ENCODE assay signal across 12 cellular contexts in genomic region chr2:102253753-102254150, GRCh38. TPM values are rescaled to one million over a fixed set of nuclear protein-coding genes. Genes with fewer than 3 reads are reported as not detected.
A peak's percentile ranks its signal among the peaks of the same experiment; 100 is the strongest.
DNase-seq lines count a peak whose midpoint lies in the region; ATAC-seq and TF ChIP-seq lines count a peak whose summit lies in the region.
"Had no signal": no experiment of that assay in that cellular context is flagged by ENCODE, and none has a peak within 500 bp of the region (broad histone marks: within the 10 kb centered on the region; RNA-seq: fewer than 3 reads in every experiment).

No MANE protein-coding gene starts in this region.

- H2AK5ac ChIP-seq in IMR-90 (ENCODE audit: low read depth, low read length), result no peak overlapping the region

- in situ Hi-C loops in IMR-90 (cut with MboI; ENCODE audit: low sequenced_read_pairs), result loop anchor here (5.0 kb wide), 1 partner anchor 104 kb away; the partner anchor contains the start of gene IL18R1

- no peak for TF ChIP-seq POLR2A in IMR-90 (IDR thresholded peaks at IDR 0.05; ENCODE audit: low read depth, low read length)

- ATAC-seq in IMR-90 (ENCODE audit: low read depth), result 0 out of 2 replicates have a peak, but pooled peaks have one; percentile 31
- ATAC-seq in HG02678 (IDR thresholded peaks at IDR 0.05; ENCODE audit: unreplicated experiment), result no peak
- no peak for ATAC-seq in GM21786 (IDR thresholded peaks at IDR 0.05; ENCODE audit: unreplicated experiment)

- no peak overlapping the region for H3K4ac ChIP-seq in IMR-90 (ENCODE audit: low read depth, low read length)

- no TSS peak for BruUV-seq in IMR-90 (replicated peaks; lab: Mats Ljungman, UMichigan)

- H3K4me1 ChIP-seq in CD4-positive, alpha-beta memory T cell (ENCODE audit: insufficient read depth, low read length), result peaks cover 36% of the 10 kb centered on the region
- H3K4me1 ChIP-seq in IMR-90 (ENCODE audit: control insufficient read depth, insufficient read depth, low read length), result peaks cover 4% of the 10 kb centered on the region
- H3K4me1 ChIP-seq: prostate gland had no signal

- H3K9me1 ChIP-seq in IMR-90 (ENCODE audit: insufficient read depth, low read length), result peaks cover 9% of the 10 kb centered on the region

- DNase-seq in CD4-positive, alpha-beta memory T cell, result no peak
- peak; percentile 38 for DNase-seq in IMR-90
- DNase-seq in fibroblast of mammary gland (ENCODE audit: low read depth), result no peak
- no peak for DNase-seq in RPMI8226
- DNase-seq: DMS79, NCI-H1092 treated with DMSO at 0.1 percent for 48 hours had no signal

- no peaks in the 10 kb centered on the region for H3K79me1 ChIP-seq in IMR-90 (ENCODE audit: low read depth in 1 of 2, low read length in 2 of 2)

- no peak overlapping the region for H3K4me2 ChIP-seq in IMR-90 (ENCODE audit: low read depth, low read length)

- H3K56ac ChIP-seq in IMR-90 (ENCODE audit: extremely low read depth, insufficient read depth, low read length), result no peak overlapping the region

- dilution Hi-C loops in IMR-90 (cut with HindIII; ENCODE audit: low sequenced_read_pairs, unreplicated experiment), result no loop called here

- no peak overlapping the region for H2BK120ac ChIP-seq in IMR-90 (ENCODE audit: low read depth, low read length)

- no peaks in the 10 kb centered on the region for H3K9me3 ChIP-seq in CD4-positive, alpha-beta memory T cell (ENCODE audit: control insufficient read depth in 1 of 2, low read length in 2 of 2)
- no peaks in the 10 kb centered on the region for H3K9me3 ChIP-seq in IMR-90 (ENCODE audit: control insufficient read depth, insufficient read depth, low read length)
- H3K9me3 ChIP-seq: prostate gland, SJSA1 had no signal

- peak overlapping the region in 5 of 7 donors; percentile 2 to 64 (median 42) for H3K27ac Mint-ChIP-seq in CD4-positive, alpha-beta memory T cell
- H3K27ac Mint-ChIP-seq: mesothelial cell of epicardium had no signal

- no peak overlapping the region for H3K23ac ChIP-seq in IMR-90 (ENCODE audit: low read depth, low read length)

- H4K91ac ChIP-seq in IMR-90 (ENCODE audit: insufficient read depth, low read depth, low read length), result no peak overlapping the region

- no peak overlapping the region for H4K5ac ChIP-seq in IMR-90 (ENCODE audit: low read depth, low read length)

- CTCF ChIA-PET in CD4-positive, alpha-beta memory T cell (lab: Charles Lee; ENCODE audit: partially characterized antibody), result interaction anchor here (0.9 to 6.9 kb wide), 9 partner anchors 9 to 233 kb away, joined by 3 to 100 read pairs (median 5); partner anchors contain the start of gene IL18R1
- CTCF ChIA-PET in IMR-90 (lab: Yijun Ruan, JAX), result interaction anchor here (0.7 to 1.5 kb wide), 5 partner anchors 11 to 182 kb away, joined by 3 to 4 read pairs (median 3); no protein-coding TSS in a partner anchor

- no peak overlapping the region for H2BK20ac ChIP-seq in IMR-90 (ENCODE audit: low read depth, low read length)

- intact Hi-C loops in CD4-positive, alpha-beta memory T cell (cut with micrococcal nuclease), result no loop called here
- intact Hi-C loops in IMR-90 (cut with micrococcal nuclease), result loop anchor here (1.0 kb wide), 2 partner anchors 102 to 190 kb away; partner anchors contain the start of gene IL18R1

- no peak overlapping the region for H3K9ac ChIP-seq in IMR-90 (ENCODE audit: low read depth, low read length)

- POLR2A ChIA-PET in CD4-positive, alpha-beta memory T cell (lab: Charles Lee; ENCODE audit: partially characterized antibody), result no interaction called here
- POLR2A ChIA-PET in IMR-90 (lab: Charles Lee; ENCODE audit: unreplicated experiment), result no interaction called here

- H3K27ac ChIP-seq in CD4-positive, alpha-beta memory T cell (ENCODE audit: low read depth, low read length), result no peak overlapping the region
- H3K27ac ChIP-seq in IMR-90 (ENCODE audit: insufficient read depth, low read length), result no peak overlapping the region
- no peak overlapping the region for H3K27ac ChIP-seq in VCaP
- H3K27ac ChIP-seq: prostate gland, SJSA1 had no signal

- H3K36me3 Mint-ChIP-seq in CD4-positive, alpha-beta memory T cell, result no peaks in the 10 kb centered on the region
- H3K36me3 Mint-ChIP-seq: mesothelial cell of epicardium had no signal

- no peak overlapping the region for H2BK15ac ChIP-seq in IMR-90 (ENCODE audit: low read depth, low read length)

- H3K9me3 Mint-ChIP-seq in CD4-positive, alpha-beta memory T cell, result peaks cover 0 to 2% (median 0%) of the 10 kb centered on the region in 8 donors
- H3K9me3 Mint-ChIP-seq: mesothelial cell of epicardium had no signal

- no peaks in the 10 kb centered on the region for H4K20me1 ChIP-seq in IMR-90 (ENCODE audit: insufficient read depth, low read length)

- H2AFZ ChIP-seq in IMR-90 (replicated peaks; ENCODE audit: low read length, poor library complexity), result no peak overlapping the region

- no peak overlapping the region for H3K14ac ChIP-seq in IMR-90 (replicated peaks; ENCODE audit: low read depth, low read length)

- TF ChIP-seq RAD21 in IMR-90 (IDR thresholded peaks at IDR 0.05; ENCODE audit: low read length), result peak; percentile 54

- H3K18ac ChIP-seq in IMR-90 (ENCODE audit: low read depth, low read length), result no peak overlapping the region

- no peaks in the 10 kb centered on the region for H3K27me3 ChIP-seq in CD4-positive, alpha-beta memory T cell (ENCODE audit: insufficient read depth, low read length)
- peaks cover 2% of the 10 kb centered on the region; the same call in 1 of the 2 replicates for H3K27me3 ChIP-seq in IMR-90 (ENCODE audit: control insufficient read depth, insufficient read depth, low read length)
- H3K27me3 ChIP-seq: SJSA1 had no signal

- H3K36me3 ChIP-seq in CD4-positive, alpha-beta memory T cell (ENCODE audit: insufficient read depth, low read length), result no peaks in the 10 kb centered on the region
- H3K36me3 ChIP-seq in IMR-90 (ENCODE audit: control insufficient read depth, insufficient read depth, low read length), result no peaks in the 10 kb centered on the region
- H3K36me3 ChIP-seq: prostate gland, SJSA1 had no signal

- TF ChIP-seq CTCF in IMR-90 (conservative IDR thresholded peaks at IDR 0.05; ENCODE audit: low read depth, low read length) (peak; percentile 49), VCaP (conservative IDR thresholded peaks at IDR 0.05) (peak; percentile 58), fibroblast of mammary gland (conservative IDR thresholded peaks at IDR 0.05; ENCODE audit: control insufficient read depth, insufficient read depth, low read depth, low read length) (peak; percentile 34)

- no peak overlapping the region for H2AK9ac ChIP-seq in IMR-90 (replicated peaks; ENCODE audit: low read depth, low read length, poor library complexity)

- peaks cover 28 to 62% (median 43%) of the 10 kb centered on the region in 4 donors for H3K4me1 Mint-ChIP-seq in CD4-positive, alpha-beta memory T cell

- H4K8ac ChIP-seq in IMR-90 (ENCODE audit: low read depth in 2 of 2, low read length in 2 of 2), result no peak overlapping the region

- H2BK5ac ChIP-seq in IMR-90 (ENCODE audit: low read depth, low read length, poor library complexity, severe bottlenecking), result no peak overlapping the region

- H3K27me3 Mint-ChIP-seq in CD4-positive, alpha-beta memory T cell, result peaks cover 0 to 2% of the 10 kb centered on the region in 2 donors

- no peak overlapping the region for H3K4me3 ChIP-seq in CD4-positive, alpha-beta memory T cell (ENCODE audit: low read length in 2 of 2)
- no peak overlapping the region for H3K4me3 ChIP-seq in IMR-90 (ENCODE audit: insufficient read depth, low read depth, low read length)
- no peak overlapping the region for H3K4me3 ChIP-seq in fibroblast of mammary gland (ENCODE audit: control insufficient read depth, low read depth, low read length)
- H3K4me3 ChIP-seq: prostate gland, SJSA1 had no signal

- WGBS in IMR-90 (ENCODE audit: extremely low coverage in 2 of 2, insufficient read length in 1 of 2), 2 experiments, result no CpG with 5 or more reads among the region's 2 CpGs

- H3K4me3 Mint-ChIP-seq in CD4-positive, alpha-beta memory T cell, result peak overlapping the region in 1 of 8 donors; percentile 59
- H3K4me3 Mint-ChIP-seq: mesothelial cell of epicardium had no signal

TF ChIP-seq in IMR-90, 13 proteins besides CTCF, POLR2A, EP300 and RAD21:
- TF ChIP-seq FOS (IDR thresholded peaks at IDR 0.05; ENCODE audit: low read depth, low read length) (no peak), SMC3 (IDR thresholded peaks at IDR 0.05; ENCODE audit: low read depth, low read length) (peak; percentile 46)

RNA-seq across cellular contexts. Expression of gene IL1RL1, which starts 57.6 kb away (rescaled TPM):
- under 1 TPM; 0.26 to 0.33 TPM for total RNA-seq in CD4-positive, alpha-beta memory T cell
- polyA plus RNA-seq in CD4-positive, alpha-beta memory T cell, result under 1 TPM in 1 of 2 donors, not detected in 1; 0.29 TPM
- total RNA-seq in IMR-90 (2012; rRNA removed), result under 0.01 TPM in 2 replicates
- 0.14 TPM in 1 of 2 replicates, not detected in the other for polyA plus RNA-seq in IMR-90 (2012; rRNA removed)
- polyA plus RNA-seq in IMR-90 (2012; cell fraction: cytosol; rRNA removed), result 0.01 TPM in 1 of 2 replicates, not detected in the other
- polyA plus RNA-seq in IMR-90 (2012; cell fraction: nucleus; rRNA removed; ENCODE audit: low replicate concordance), result 0.02 and 0.21 TPM in 2 replicates
- total RNA-seq: SJSA1 had no signal
